Comparison of ENCODE assay signal across 18 cellular contexts in the genomic region with DNA sequence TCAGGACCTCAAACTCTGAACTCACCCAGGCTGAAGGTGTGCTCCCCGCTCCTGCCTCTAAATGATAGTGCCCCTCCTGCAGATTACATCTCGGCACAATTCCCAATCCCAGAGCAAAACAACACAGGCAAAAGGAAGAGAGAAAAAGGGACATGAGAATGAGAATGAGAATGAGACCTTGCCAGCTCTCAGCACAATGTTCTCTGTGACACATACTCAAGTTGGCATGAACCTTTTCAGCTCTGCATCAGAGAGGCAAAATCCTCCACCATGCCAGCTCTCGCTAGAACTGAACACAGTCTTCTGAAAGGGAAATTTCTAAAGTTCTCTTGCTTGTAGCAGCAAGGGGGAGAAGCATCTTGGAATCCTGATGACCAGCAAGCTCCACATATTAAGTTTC.
DNase-seq lines count a peak whose midpoint lies in the region; ATAC-seq lines count a peak whose summit lies in the region.
"Had no signal": no experiment of that assay in that cellular context is flagged by ENCODE, and none has a peak within 500 bp of the region (broad histone marks: within the 10 kb centered on the region; RNA-seq: fewer than 3 reads in every experiment).

No MANE protein-coding gene starts in this region.

- H3K18ac ChIP-seq in neuronal stem cell (ENCODE audit: low read length) = peak overlapping the region; percentile 44

- H3K4me3 ChIP-seq in GM23248 = no peak overlapping the region
- no peak overlapping the region for H3K4me3 ChIP-seq in neuronal stem cell (ENCODE audit: low read length in 2 of 2)
- H3K4me3 ChIP-seq: HAP-1 had no signal

- H3K9me3 ChIP-seq in GM23248 (ENCODE audit: low read depth) (no peaks in the 10 kb centered on the region), neuronal stem cell (replicated peaks in 1 of 2; ENCODE audit: control insufficient read depth in 2 of 2, insufficient read depth in 1 of 2, low read depth in 1 of 2, low read length in 2 of 2) (no peaks in the 10 kb centered on the region)
- H3K9me3 ChIP-seq: BE2C, HAP-1 had no signal

- H4K8ac ChIP-seq in neuronal stem cell (ENCODE audit: low read depth, low read length) = no peak overlapping the region

- H3K79me1 ChIP-seq in neuronal stem cell (ENCODE audit: low read depth, low read length) = no peaks in the 10 kb centered on the region

- H3K27ac ChIP-seq in GM23248 (no peak overlapping the region), neuronal stem cell (replicated peaks; ENCODE audit: low read length) (no peak overlapping the region)
- H3K27ac ChIP-seq: 22Rv1 had no signal

- H2BK120ac ChIP-seq in neuronal stem cell (ENCODE audit: low read depth, low read length) = no peak overlapping the region

- H2AFZ ChIP-seq in GM23248 (no peak overlapping the region), neuronal stem cell (ENCODE audit: low read length) (no peak overlapping the region)

- H3K27me3 ChIP-seq in GM23248 (replicated peaks; ENCODE audit: insufficient read depth) (no peaks in the 10 kb centered on the region), neuronal stem cell (ENCODE audit: control insufficient read depth in 3 of 3, insufficient read depth in 3 of 3, low read depth in 1 of 3, low read length in 3 of 3) (no peaks in the 10 kb centered on the region)
- H3K27me3 ChIP-seq: BE2C had no signal

- no peak overlapping the region for H2BK5ac ChIP-seq in neuronal stem cell (ENCODE audit: low read length)

- H3K4ac ChIP-seq in neuronal stem cell (ENCODE audit: low read length) = no peak overlapping the region

- H3K4me2 ChIP-seq in GM23248 (ENCODE audit: unreplicated experiment) = no peak overlapping the region
- H3K4me2 ChIP-seq in neuronal stem cell (ENCODE audit: insufficient read depth, low read length, poor library complexity, severe bottlenecking) = no peak overlapping the region

- no peaks in the 10 kb centered on the region for H3K36me3 ChIP-seq in GM23248 (ENCODE audit: low read depth)
- no peaks in the 10 kb centered on the region for H3K36me3 ChIP-seq in neuronal stem cell (replicated peaks in 1 of 2; ENCODE audit: control insufficient read depth in 2 of 2, insufficient read depth in 2 of 2, low read length in 2 of 2)
- H3K36me3 ChIP-seq: BE2C, HAP-1 had no signal

- no peak overlapping the region for H4K91ac ChIP-seq in neuronal stem cell (ENCODE audit: low read depth, low read length, poor library complexity)

- DNase-seq in Ammon's horn (ENCODE audit: low spot score) (peak; percentile 62), GM23248 (peak; percentile 11), cerebellar cortex (ENCODE audit: low spot score) (peak; percentile 58), neuronal stem cell (ENCODE audit: low spot score) (no peak), NCI-H524 (lab: John Stamatoyannopoulos, UW) (no peak), NOMO-1 treated with dmso at 0.1 percent for 144 hours (lab: John Stamatoyannopoulos, UW; ENCODE audit: unreplicated experiment) (no peak), SW480 (ENCODE audit: low spot score) (no peak)
- DNase-seq: BE2C; Calu3; CD4-positive, alpha-beta memory T cell; COR-L47; DMS53; DMS79 treated with DMSO at 0.1 percent for 48 hours; GOT3; HFFc6 had no signal

- H3F3A ChIP-seq in GM23248 (ENCODE audit: insufficient read depth) = no peaks in the 10 kb centered on the region

- H2BK15ac ChIP-seq in neuronal stem cell (ENCODE audit: low read length) = no peak overlapping the region

- no peak overlapping the region for H3K14ac ChIP-seq in neuronal stem cell (ENCODE audit: low read length)

- H2BK12ac ChIP-seq in neuronal stem cell (ENCODE audit: low read length) = no peak overlapping the region

- H4K20me1 ChIP-seq in GM23248 (ENCODE audit: insufficient read depth) = no peaks in the 10 kb centered on the region

- no peaks in the 10 kb centered on the region for H3K79me2 ChIP-seq in GM23248 (ENCODE audit: insufficient read depth)

- H3K4me1 ChIP-seq in GM23248 (ENCODE audit: insufficient read depth) (no peaks in the 10 kb centered on the region), neuronal stem cell (ENCODE audit: control insufficient read depth in 2 of 2, insufficient read depth in 1 of 2, low read depth in 1 of 2, low read length in 2 of 2) (no peaks in the 10 kb centered on the region)
- H3K4me1 ChIP-seq: BE2C, HAP-1 had no signal

- ATAC-seq in GM21825 (IDR thresholded peaks at IDR 0.05; ENCODE audit: unreplicated experiment) = no peak

- no peak overlapping the region for H3K9ac ChIP-seq in GM23248
- no peak overlapping the region for H3K9ac ChIP-seq in neuronal stem cell (ENCODE audit: low read depth, low read length, poor library complexity)

- 11 to 15% methylated on average over 3 of the region's 3 CpGs for WGBS in GM23248 (ENCODE audit: low coverage in 1 of 2, low lambda C conversion rate in 2 of 2, missing lambda C conversion rate in 2 of 2), 2 experiments
- WGBS in neuronal stem cell (ENCODE audit: extremely low coverage in 2 of 2, insufficient read length in 2 of 2, insufficient replicate concordance in 1 of 2), 2 donors = no CpG with 5 or more reads among the region's 3 CpGs

- no peak overlapping the region for H2AK5ac ChIP-seq in neuronal stem cell (ENCODE audit: low read depth, low read length)

- no peak overlapping the region for H3K23ac ChIP-seq in neuronal stem cell (ENCODE audit: low read depth, low read length, poor library complexity)

- in situ Hi-C loops in GM23248 (cut with MboI) = loop anchor here (25.0 kb wide), 1 partner anchor 253 kb away; the partner anchor contains the start of gene PEBP1

- H3K9me2 ChIP-seq in GM23248 (ENCODE audit: insufficient read depth) = no peaks in the 10 kb centered on the region

Comparison
In these comparisons a context has a peak if more than half of its experiments do, and no peak if none do; other contexts are left out.
1. DNase-seq: peak in Ammon's horn (single experiment), GM23248 (single experiment) and cerebellar cortex (single experiment); none in neuronal stem cell (single experiment), NCI-H524 (0 of 2), NOMO-1 treated with dmso at 0.1 percent for 144 hours (single experiment) and SW480 (single experiment).